Comparison of ENCODE assay signal across 2 cellular contexts in the genomic region with DNA sequence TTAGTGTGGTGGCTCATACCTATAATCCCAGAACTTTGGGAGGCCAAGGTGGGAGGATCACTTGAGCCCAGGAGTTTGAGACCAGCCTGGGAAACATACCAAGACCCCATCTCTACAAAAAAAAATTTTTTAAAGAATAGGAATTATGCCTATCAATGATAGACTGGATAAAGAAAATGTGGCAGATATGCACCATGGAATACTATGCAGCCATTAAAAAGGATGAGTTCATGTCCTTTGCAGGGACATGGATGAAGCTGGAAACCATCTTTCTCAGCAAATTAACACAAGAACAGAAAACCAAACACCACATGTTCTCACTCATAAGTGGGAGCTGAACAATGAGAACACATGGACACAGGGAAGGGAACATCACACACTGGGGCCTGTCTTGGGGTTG. TPM values are rescaled to one million over a fixed set of nuclear protein-coding genes. Genes with fewer than 3 reads are reported as not detected.
"Had no signal": no experiment of that assay in that cellular context is flagged by ENCODE, and none has a peak within 500 bp of the region (broad histone marks: within the 10 kb centered on the region; RNA-seq: fewer than 3 reads in every experiment).

No MANE protein-coding gene starts in this region.

RNA-seq across cellular contexts. Expression of gene NOX5, which starts 54.8 kb away (rescaled TPM):
- total RNA-seq: G401, GM12878 had no signal
- polyA plus RNA-seq: GM12878 had no signal
